Comparison of ENCODE assay signal across 2 cellular contexts in genomic region chr17:19015428-19015827, GRCh38.
TF ChIP-seq lines count a peak whose summit lies in the region.

No MANE protein-coding gene starts in this region.

TF ChIP-seq in A549, 52 proteins besides CTCF, POLR2A, EP300 and RAD21:
- no peak for TF ChIP-seq ZNF302 (CRISPR knock-in tag; IDR thresholded peaks at IDR 0.05)
- no peak for TF ChIP-seq EHF (CRISPR knock-in tag; IDR thresholded peaks at IDR 0.05)
- TF ChIP-seq RCOR1 (IDR thresholded peaks at IDR 0.05; ENCODE audit: low read depth, low read length), result no peak
- TF ChIP-seq ZFP36 (IDR thresholded peaks at IDR 0.05; ENCODE audit: borderline replicate concordance, partially characterized antibody), result peak; percentile 64
- no peak for TF ChIP-seq HDAC2 (IDR thresholded peaks at IDR 0.05)
- no peak for TF ChIP-seq PBX3 (IDR thresholded peaks at IDR 0.05)
- no peak for TF ChIP-seq RNF2 (IDR thresholded peaks at IDR 0.05; ENCODE audit: borderline replicate concordance, low read depth)
- no peak for TF ChIP-seq TFCP2L1 (CRISPR knock-in tag; IDR thresholded peaks at IDR 0.05)
- no peak for TF ChIP-seq MAZ (IDR thresholded peaks at IDR 0.05; ENCODE audit: borderline replicate concordance, low read depth, low read length)
- no peak for TF ChIP-seq FOSL2 (IDR thresholded peaks at IDR 0.05)
- TF ChIP-seq FOSL2 (CRISPR knock-in tag; IDR thresholded peaks at IDR 0.05), result peak; percentile 46

TF ChIP-seq in K562, 482 proteins besides CTCF, POLR2A, EP300 and RAD21:
- TF ChIP-seq JUND (IDR thresholded peaks at IDR 0.05; ENCODE audit: borderline replicate concordance, low read depth, low read length), result peak; percentile 77
- peak; percentile 62; the same call in 1 of the 3 replicates for TF ChIP-seq JUND (tag; IDR thresholded peaks at IDR 0.05; ENCODE audit: borderline replicate concordance, low read depth, low read length)
- no peak for TF ChIP-seq TCF7L2 (IDR thresholded peaks at IDR 0.05; ENCODE audit: low read depth, low read length)
- peak; percentile 59 for TF ChIP-seq FOSL1 (tag; conservative IDR thresholded peaks at IDR 0.05)
- TF ChIP-seq ATF3 (IDR thresholded peaks at IDR 0.05), result peak; percentile 83
- no peak for TF ChIP-seq ATF3 (CRISPR knock-in tag; conservative IDR thresholded peaks at IDR 0.05)
- peak; percentile 47; the same call in 1 of the 2 replicates for TF ChIP-seq ZBTB7A (IDR thresholded peaks at IDR 0.05; ENCODE audit: borderline replicate concordance, control insufficient read depth, low read depth, low read length)
- TF ChIP-seq RUNX1 (IDR thresholded peaks at IDR 0.05; ENCODE audit: low read depth), result no peak
- peak; percentile 96 for TF ChIP-seq ZFP36 (IDR thresholded peaks at IDR 0.05; ENCODE audit: low read depth, low read length, partially characterized antibody)
- TF ChIP-seq JUN (IDR thresholded peaks at IDR 0.05; ENCODE audit: borderline replicate concordance, low read depth, low read length), result 0 out of 2 replicates have a peak, but pooled peaks have one; percentile 28
- no peak for TF ChIP-seq JUN (CRISPR knock-in tag; IDR thresholded peaks at IDR 0.05; ENCODE audit: borderline replicate concordance)
